ENCODE assay signal across 23 cellular contexts in genomic region chr3:133880886-133881455, GRCh38. TPM values are rescaled to one million over a fixed set of nuclear protein-coding genes. Genes with fewer than 3 reads are reported as not detected.
DNase-seq lines count a peak whose midpoint lies in the region; ATAC-seq and TF ChIP-seq lines count a peak whose summit lies in the region.
"Had no signal": no experiment of that assay in that cellular context is flagged by ENCODE, and none has a peak within 500 bp of the region (broad histone marks: within the 10 kb centered on the region; RNA-seq: fewer than 3 reads in every experiment).

No MANE protein-coding gene starts in this region.

- no peak overlapping the region for H3K4me3 ChIP-seq in CD4-positive, alpha-beta memory T cell (ENCODE audit: low read length in 2 of 2)
- H3K4me3 ChIP-seq: BLaER1, K562, MG63 had no signal

- POLR2A ChIA-PET in CD4-positive, alpha-beta memory T cell (lab: Charles Lee; ENCODE audit: partially characterized antibody): no interaction called here
- POLR2A ChIA-PET in activated CD4-positive, alpha-beta memory T cell treated with anti-CD3 and anti-CD28 coated beads for 36 hours (lab: Charles Lee): interaction anchor here (0.6 kb wide), 1 partner anchor 178 kb away, joined by 3 read pairs; no protein-coding TSS in a partner anchor

- CTCF ChIA-PET in CD4-positive, alpha-beta memory T cell (lab: Charles Lee; ENCODE audit: partially characterized antibody): interaction anchor here (1.6 kb wide), 1 partner anchor 63 kb away, joined by 3 read pairs; no protein-coding TSS in a partner anchor
- CTCF ChIA-PET in activated CD4-positive, alpha-beta memory T cell treated with anti-CD3 and anti-CD28 coated beads for 36 hours (lab: Charles Lee): interaction anchor here (0.6 kb wide), 1 partner anchor 63 kb away, joined by 4 read pairs; no protein-coding TSS in a partner anchor

- peaks cover 13% of the 10 kb centered on the region for H3K4me1 ChIP-seq in CD4-positive, alpha-beta memory T cell (ENCODE audit: insufficient read depth, low read length)

- peak overlapping the region in 4 of 7 donors; percentile 14 to 79 (median 59) for H3K27ac Mint-ChIP-seq in CD4-positive, alpha-beta memory T cell
- peak overlapping the region; percentile 25 for H3K27ac Mint-ChIP-seq in activated CD4-positive, alpha-beta memory T cell treated with anti-CD3 and anti-CD28 coated beads for 36 hours
- H3K27ac Mint-ChIP-seq in activated T-helper 2 cell treated with anti-CD3 and anti-CD28 coated beads, Interferon-gamma antibody, Interleukin-2, Interleukin-4, amounts not matched to agents 10 μg/mL and 5 μg/mL and 100 μg/mL, durations not matched to agents 14 hours and 24 hours and 36 hours: peak overlapping the region; percentile 15
- no peak overlapping the region for H3K27ac Mint-ChIP-seq in osteocyte (ENCODE audit: unreplicated experiment)

- peaks cover 3 to 13% of the 10 kb centered on the region in 2 donors for H3K27me3 Mint-ChIP-seq in CD4-positive, alpha-beta memory T cell
- no peaks in the 10 kb centered on the region for H3K27me3 Mint-ChIP-seq in activated CD4-positive, alpha-beta memory T cell treated with anti-CD3 and anti-CD28 coated beads for 36 hours
- peaks cover 5% of the 10 kb centered on the region for H3K27me3 Mint-ChIP-seq in activated T-helper 2 cell treated with anti-CD3 and anti-CD28 coated beads, Interferon-gamma antibody, Interleukin-2, Interleukin-4, amounts not matched to agents 10 μg/mL and 5 μg/mL and 100 μg/mL, durations not matched to agents 14 hours and 24 hours and 36 hours (ENCODE audit: low read depth)
- H3K27me3 Mint-ChIP-seq in osteocyte (ENCODE audit: unreplicated experiment): no peaks in the 10 kb centered on the region

- no peaks in the 10 kb centered on the region for H3K36me3 ChIP-seq in CD4-positive, alpha-beta memory T cell (ENCODE audit: insufficient read depth, low read length)
- H3K36me3 ChIP-seq: BLaER1, MG63 had no signal

- ATAC-seq in HG02759 (IDR thresholded peaks at IDR 0.05; ENCODE audit: unreplicated experiment): no peak
- ATAC-seq: HepG2, K562, PC-3 had no signal

- TF ChIP-seq CTCF in osteocyte (IDR thresholded peaks at IDR 0.05): no peak

- H3K4me1 Mint-ChIP-seq in CD4-positive, alpha-beta memory T cell: peaks cover 0 to 44% (median 21%) of the 10 kb centered on the region in 4 donors
- peaks cover 26% of the 10 kb centered on the region for H3K4me1 Mint-ChIP-seq in activated CD4-positive, alpha-beta memory T cell treated with anti-CD3 and anti-CD28 coated beads for 36 hours (ENCODE audit: low read depth)
- peaks cover 17% of the 10 kb centered on the region for H3K4me1 Mint-ChIP-seq in activated T-helper 2 cell treated with anti-CD3 and anti-CD28 coated beads, Interferon-gamma antibody, Interleukin-2, Interleukin-4, amounts not matched to agents 10 μg/mL and 5 μg/mL and 100 μg/mL, durations not matched to agents 14 hours and 24 hours and 36 hours (ENCODE audit: low read depth)
- H3K4me1 Mint-ChIP-seq in osteocyte (ENCODE audit: unreplicated experiment): no peaks in the 10 kb centered on the region

- no peak for DNase-seq in CD4-positive, alpha-beta memory T cell
- peak; percentile 1 for DNase-seq in activated CD4-positive, alpha-beta memory T cell treated with anti-CD3 and anti-CD28 coated beads for 36 hours
- no peak for DNase-seq in activated T-helper 2 cell treated with anti-CD3 and anti-CD28 coated beads, Interferon-gamma antibody, Interleukin-2, Interleukin-4, amounts not matched to agents 10 μg/mL and 5 μg/mL and 100 μg/mL, durations not matched to agents 14 hours and 24 hours and 36 hours (ENCODE audit: low spot score)
- peak; percentile 65 for DNase-seq in osteocyte (ENCODE audit: extremely low spot score, unreplicated experiment)
- no peak for DNase-seq in superior temporal gyrus (ENCODE audit: extremely low spot score)
- no peak for DNase-seq in stimulated activated CD8-positive, alpha-beta memory T cell treated with anti-CD3 and anti-CD28 coated beads, Interleukin-4, amount 100 ng/mL, for 48 hours
- DNase-seq in NCI-H2227 (lab: John Stamatoyannopoulos, UW; ENCODE audit: unreplicated experiment): no peak
- DNase-seq: ACHN, MG63, NCI-H1417, NCI-H1694 treated with DMSO at 0.1 percent for 48 hours, NCI-H2081 treated with DMSO at 0.1 percent for 48 hours, NCI-H2171 treated with DMSO at 0.1 percent for 48 hours, NCI-H446, NCI-H526, PC-3, Right ventricle myocardium superior had no signal

- no peaks in the 10 kb centered on the region for H3K27me3 ChIP-seq in CD4-positive, alpha-beta memory T cell (ENCODE audit: insufficient read depth, low read length)
- H3K27me3 ChIP-seq: BLaER1, MG63 had no signal

- no peaks in the 10 kb centered on the region for H3K36me3 Mint-ChIP-seq in CD4-positive, alpha-beta memory T cell
- H3K36me3 Mint-ChIP-seq in activated CD4-positive, alpha-beta memory T cell treated with anti-CD3 and anti-CD28 coated beads for 36 hours: no peaks in the 10 kb centered on the region
- H3K36me3 Mint-ChIP-seq in activated T-helper 2 cell treated with anti-CD3 and anti-CD28 coated beads, Interferon-gamma antibody, Interleukin-2, Interleukin-4, amounts not matched to agents 10 μg/mL and 5 μg/mL and 100 μg/mL, durations not matched to agents 14 hours and 24 hours and 36 hours (ENCODE audit: low read depth): no peaks in the 10 kb centered on the region
- H3K36me3 Mint-ChIP-seq in osteocyte (ENCODE audit: unreplicated experiment): peaks cover 2% of the 10 kb centered on the region

- peak overlapping the region in 1 of 8 donors; percentile 23 for H3K4me3 Mint-ChIP-seq in CD4-positive, alpha-beta memory T cell
- no peak overlapping the region for H3K4me3 Mint-ChIP-seq in activated CD4-positive, alpha-beta memory T cell treated with anti-CD3 and anti-CD28 coated beads for 36 hours
- no peak overlapping the region for H3K4me3 Mint-ChIP-seq in activated T-helper 2 cell treated with anti-CD3 and anti-CD28 coated beads, Interferon-gamma antibody, Interleukin-2, Interleukin-4, amounts not matched to agents 10 μg/mL and 5 μg/mL and 100 μg/mL, durations not matched to agents 14 hours and 24 hours and 36 hours (ENCODE audit: low read depth)
- H3K4me3 Mint-ChIP-seq in osteocyte (ENCODE audit: unreplicated experiment): no peak overlapping the region

- H3K9me3 ChIP-seq in CD4-positive, alpha-beta memory T cell (ENCODE audit: control insufficient read depth in 1 of 2, low read length in 2 of 2): no peaks in the 10 kb centered on the region

- H3K27ac ChIP-seq in CD4-positive, alpha-beta memory T cell (ENCODE audit: low read depth, low read length): no peak overlapping the region
- H3K27ac ChIP-seq: BLaER1, HL-60 had no signal

- intact Hi-C loops in CD4-positive, alpha-beta memory T cell (cut with micrococcal nuclease): no loop called here
- intact Hi-C loops in activated CD4-positive, alpha-beta memory T cell treated with anti-CD3 and anti-CD28 coated beads for 36 hours (cut with micrococcal nuclease): loop anchor here (1.0 to 2.0 kb wide), 2 partner anchors 24 to 76 kb away; partner anchors contain the start of gene SRPRB
- intact Hi-C loops in activated T-helper 2 cell treated with anti-CD3 and anti-CD28 coated beads, Interferon-gamma antibody, Interleukin-2, Interleukin-4, amounts not matched to agents 10 μg/mL and 5 μg/mL and 100 μg/mL, durations not matched to agents 14 hours and 24 hours and 36 hours (cut with micrococcal nuclease): no loop called here

- H3K9me3 Mint-ChIP-seq in CD4-positive, alpha-beta memory T cell: peaks cover 0 to 31% (median 14%) of the 10 kb centered on the region in 8 donors
- H3K9me3 Mint-ChIP-seq in activated CD4-positive, alpha-beta memory T cell treated with anti-CD3 and anti-CD28 coated beads for 36 hours: peaks cover 16% of the 10 kb centered on the region
- peaks cover 13% of the 10 kb centered on the region for H3K9me3 Mint-ChIP-seq in activated T-helper 2 cell treated with anti-CD3 and anti-CD28 coated beads, Interferon-gamma antibody, Interleukin-2, Interleukin-4, amounts not matched to agents 10 μg/mL and 5 μg/mL and 100 μg/mL, durations not matched to agents 14 hours and 24 hours and 36 hours
- H3K9me3 Mint-ChIP-seq in osteocyte (ENCODE audit: unreplicated experiment): peaks cover 13% of the 10 kb centered on the region

RNA-seq across cellular contexts. Expression of gene RAB6B, which starts 14.7 kb away (rescaled TPM):
- total RNA-seq in CD4-positive, alpha-beta memory T cell: 1 to 10 TPM in 1 of 2 experiments, under 1 TPM in 1; 0.55 to 1.8 TPM
- polyA plus RNA-seq in CD4-positive, alpha-beta memory T cell: under 1 TPM; 0.34 to 0.37 TPM
- total RNA-seq in activated CD4-positive, alpha-beta memory T cell treated with anti-CD3 and anti-CD28 coated beads for 36 hours: 1 to 10 TPM; 2.7 to 3.9 TPM
- total RNA-seq in activated T-helper 2 cell treated with anti-CD3 and anti-CD28 coated beads, Interferon-gamma antibody, Interleukin-2, Interleukin-4, amounts not matched to agents 10 μg/mL and 5 μg/mL and 100 μg/mL, durations not matched to agents 14 hours and 24 hours and 36 hours: 4.6 and 7.6 TPM in 2 replicates
- total RNA-seq in osteocyte: 7.8 and 11.3 TPM in 2 replicates
- total RNA-seq: HepG2, HT-29 had no signal

Comparison
In these comparisons a context has a peak if more than half of its experiments do, and no peak if none do; other contexts are left out.
1. DNase-seq: peak in activated CD4-positive, alpha-beta memory T cell treated with anti-CD3 and anti-CD28 coated beads for 36 hours (single experiment) and osteocyte (single experiment); none in CD4-positive, alpha-beta memory T cell (0 of 5), activated T-helper 2 cell treated with anti-CD3 and anti-CD28 coated beads, Interferon-gamma antibody, Interleukin-2, Interleukin-4, amounts not matched to agents 10 μg/mL and 5 μg/mL and 100 μg/mL, durations not matched to agents 14 hours and 24 hours and 36 hours (single experiment), superior temporal gyrus (single experiment), stimulated activated CD8-positive, alpha-beta memory T cell treated with anti-CD3 and anti-CD28 coated beads, Interleukin-4, amount 100 ng/mL, for 48 hours (single experiment) and NCI-H2227 (single experiment).